In genomic region chr5:62521319-62521718, GRCh38 we compare ENCODE assay signal across 16 cellular contexts. TPM values are rescaled to one million over a fixed set of nuclear protein-coding genes. Genes with fewer than 3 reads are reported as not detected.
DNase-seq lines count a peak whose midpoint lies in the region; ATAC-seq, FAIRE-seq and TF ChIP-seq lines count a peak whose summit lies in the region.
"Had no signal": no experiment of that assay in that cellular context is flagged by ENCODE, and none has a peak within 500 bp of the region (broad histone marks: within the 10 kb centered on the region; RNA-seq: fewer than 3 reads in every experiment).

No MANE protein-coding gene starts in this region.

- no peak for FAIRE-seq in HTR-8/SVneo (lab: Jason Lieb, UNC)
- FAIRE-seq: A204.1 had no signal

- POLR2A ChIA-PET in activated CD8-positive, alpha-beta T cell treated with anti-CD3 and anti-CD28 coated beads for 36 hours (lab: Charles Lee), result no interaction called here
- POLR2A ChIA-PET in activated CD8-positive, alpha-beta T cell treated with anti-CD3 and anti-CD28 coated beads, Interleukin-2, amount 10 ng/mL, durations not matched to agents 7 days and 5 days (lab: Charles Lee), result no interaction called here

- H3K36me3 ChIP-seq in esophagus squamous epithelium, result peaks cover 0 to 43% (median 0%) of the 10 kb centered on the region in 3 donors

- no peak overlapping the region for H3K4me3 ChIP-seq in esophagus squamous epithelium
- H3K4me3 ChIP-seq: gastroesophageal sphincter, SJSA1 had no signal

- no peaks in the 10 kb centered on the region for H3K27me3 Mint-ChIP-seq in activated CD8-positive, alpha-beta T cell treated with anti-CD3 and anti-CD28 coated beads for 36 hours
- H3K27me3 Mint-ChIP-seq in activated CD8-positive, alpha-beta T cell treated with anti-CD3 and anti-CD28 coated beads, Interleukin-2, amount 10 ng/mL, durations not matched to agents 7 days and 5 days (ENCODE audit: low read depth), result no peaks in the 10 kb centered on the region
- H3K27me3 Mint-ChIP-seq: activated naive CD8-positive, alpha-beta T cell had no signal

- no peak overlapping the region for H3K27ac ChIP-seq in esophagus squamous epithelium
- H3K27ac ChIP-seq: gastroesophageal sphincter, KMS-11, SJSA1 had no signal

- no peaks in the 10 kb centered on the region for H3K9me3 Mint-ChIP-seq in activated CD8-positive, alpha-beta T cell treated with anti-CD3 and anti-CD28 coated beads for 36 hours
- no peaks in the 10 kb centered on the region for H3K9me3 Mint-ChIP-seq in activated CD8-positive, alpha-beta T cell treated with anti-CD3 and anti-CD28 coated beads, Interleukin-2, amount 10 ng/mL, durations not matched to agents 7 days and 5 days (ENCODE audit: insufficient read depth)

- no peak for DNase-seq in activated CD8-positive, alpha-beta T cell treated with anti-CD3 and anti-CD28 coated beads for 36 hours
- DNase-seq in activated CD8-positive, alpha-beta T cell treated with anti-CD3 and anti-CD28 coated beads, Interleukin-2, amount 10 ng/mL, durations not matched to agents 7 days and 5 days, result no peak
- peak; percentile 86 for DNase-seq in NOMO-1 treated with DMSO at 0.1 percent for 48 hours (lab: John Stamatoyannopoulos, UW; ENCODE audit: unreplicated experiment)
- peak; percentile 6 for DNase-seq in putamen (ENCODE audit: low spot score)
- no peak for DNase-seq in activated CD4-positive, alpha-beta T cell treated with anti-CD3 and anti-CD28 coated beads, Interleukin-2, amount 50 U/mL, for 1 hour
- DNase-seq in esophagus squamous epithelium (lab: John Stamatoyannopoulos, UW), result no peak
- DNase-seq in HTR-8/SVneo (ENCODE audit: insufficient read length, low spot score), result no peak
- DNase-seq: NCI-H2029; posterior cingulate gyrus; stimulated activated CD4-positive, alpha-beta T cell treated with anti-CD3 and anti-CD28 coated beads, Interleukin-12 subunit alpha, Interleukin-12 subunit beta, amount 100 ng/mL, for 4 hours had no signal

- H3K27ac Mint-ChIP-seq in activated CD8-positive, alpha-beta T cell treated with anti-CD3 and anti-CD28 coated beads for 36 hours, result peak overlapping the region; percentile 45
- no peak overlapping the region for H3K27ac Mint-ChIP-seq in activated CD8-positive, alpha-beta T cell treated with anti-CD3 and anti-CD28 coated beads, Interleukin-2, amount 10 ng/mL, durations not matched to agents 7 days and 5 days
- H3K27ac Mint-ChIP-seq: activated naive CD8-positive, alpha-beta T cell had no signal

- H3K9me3 ChIP-seq in esophagus squamous epithelium, result no peaks in the 10 kb centered on the region
- H3K9me3 ChIP-seq: gastroesophageal sphincter, SJSA1 had no signal

- 60 to 75% methylated on average over 2 of the region's 2 CpGs for WGBS in esophagus squamous epithelium, 2 donors

- no peaks in the 10 kb centered on the region for H3K4me1 ChIP-seq in esophagus squamous epithelium
- H3K4me1 ChIP-seq: gastroesophageal sphincter, SJSA1 had no signal

- H3K4me1 Mint-ChIP-seq in activated CD8-positive, alpha-beta T cell treated with anti-CD3 and anti-CD28 coated beads for 36 hours (ENCODE audit: low read depth), result peaks cover 14% of the 10 kb centered on the region
- peaks cover 12% of the 10 kb centered on the region for H3K4me1 Mint-ChIP-seq in activated CD8-positive, alpha-beta T cell treated with anti-CD3 and anti-CD28 coated beads, Interleukin-2, amount 10 ng/mL, durations not matched to agents 7 days and 5 days (ENCODE audit: low read depth)

- H3K36me3 Mint-ChIP-seq in activated CD8-positive, alpha-beta T cell treated with anti-CD3 and anti-CD28 coated beads for 36 hours (ENCODE audit: low read depth), result peaks cover 38% of the 10 kb centered on the region
- peaks cover 30% of the 10 kb centered on the region for H3K36me3 Mint-ChIP-seq in activated CD8-positive, alpha-beta T cell treated with anti-CD3 and anti-CD28 coated beads, Interleukin-2, amount 10 ng/mL, durations not matched to agents 7 days and 5 days (ENCODE audit: low read depth)

- ATAC-seq in activated CD8-positive, alpha-beta T cell treated with anti-CD3 and anti-CD28 coated beads for 36 hours, result no peak
- ATAC-seq in activated CD8-positive, alpha-beta T cell treated with anti-CD3 and anti-CD28 coated beads, Interleukin-2, amount 10 ng/mL, durations not matched to agents 7 days and 5 days, result no peak
- ATAC-seq in HG02870 (IDR thresholded peaks at IDR 0.05; ENCODE audit: unreplicated experiment), result peak; percentile 58
- ATAC-seq: gastroesophageal sphincter had no signal

- intact Hi-C loops in activated CD8-positive, alpha-beta T cell treated with anti-CD3 and anti-CD28 coated beads for 36 hours (cut with micrococcal nuclease), result no loop called here
- intact Hi-C loops in esophagus squamous epithelium (cut with DNase I), result no loop called here

- CTCF ChIA-PET in activated CD8-positive, alpha-beta T cell treated with anti-CD3 and anti-CD28 coated beads for 36 hours (lab: Charles Lee), result no interaction called here
- CTCF ChIA-PET in activated CD8-positive, alpha-beta T cell treated with anti-CD3 and anti-CD28 coated beads, Interleukin-2, amount 10 ng/mL, durations not matched to agents 7 days and 5 days (lab: Charles Lee), result no interaction called here

- TF ChIP-seq CTCF in activated CD8-positive, alpha-beta T cell treated with anti-CD3 and anti-CD28 coated beads for 36 hours (IDR thresholded peaks at IDR 0.05), result no peak
- TF ChIP-seq CTCF in esophagus squamous epithelium (IDR thresholded peaks at IDR 0.05), result no peak

- TF ChIP-seq POLR2A in esophagus squamous epithelium (IDR thresholded peaks at IDR 0.05), result no peak

- no peak overlapping the region for H3K4me3 Mint-ChIP-seq in activated CD8-positive, alpha-beta T cell treated with anti-CD3 and anti-CD28 coated beads for 36 hours
- no peak overlapping the region for H3K4me3 Mint-ChIP-seq in activated CD8-positive, alpha-beta T cell treated with anti-CD3 and anti-CD28 coated beads, Interleukin-2, amount 10 ng/mL, durations not matched to agents 7 days and 5 days
- H3K4me3 Mint-ChIP-seq: activated naive CD8-positive, alpha-beta T cell had no signal

- H3K27me3 ChIP-seq in esophagus squamous epithelium, result no peaks in the 10 kb centered on the region
- H3K27me3 ChIP-seq: gastroesophageal sphincter, SJSA1 had no signal

RNA-seq across cellular contexts. Expression of gene LRRC70, which starts 57.3 kb away (rescaled TPM):
- total RNA-seq in activated CD8-positive, alpha-beta T cell treated with anti-CD3 and anti-CD28 coated beads for 36 hours, result under 1 TPM; 0.34 to 0.45 TPM
- 1 to 10 TPM in 1 of 2 experiments, under 1 TPM in 1; 0.97 to 1.4 TPM for total RNA-seq in activated CD8-positive, alpha-beta T cell treated with anti-CD3 and anti-CD28 coated beads, Interleukin-2, amount 10 ng/mL, durations not matched to agents 7 days and 5 days
- 1 to 10 TPM in 2 of 4 donors, under 1 TPM in 2; 0.49 to 3.6 (median 1.3) TPM for total RNA-seq in esophagus squamous epithelium

Comparison
In these comparisons a context has a peak if more than half of its experiments do, and no peak if none do; other contexts are left out.
1. DNase-seq: peak in NOMO-1 treated with DMSO at 0.1 percent for 48 hours (single experiment) and putamen (single experiment); none in activated CD8-positive, alpha-beta T cell treated with anti-CD3 and anti-CD28 coated beads for 36 hours (single experiment), activated CD8-positive, alpha-beta T cell treated with anti-CD3 and anti-CD28 coated beads, Interleukin-2, amount 10 ng/mL, durations not matched to agents 7 days and 5 days (single experiment), activated CD4-positive, alpha-beta T cell treated with anti-CD3 and anti-CD28 coated beads, Interleukin-2, amount 50 U/mL, for 1 hour (single experiment), esophagus squamous epithelium (single experiment) and HTR-8/SVneo (single experiment).